Comparison of ENCODE assay signal across 31 cellular contexts in the genomic region with DNA sequence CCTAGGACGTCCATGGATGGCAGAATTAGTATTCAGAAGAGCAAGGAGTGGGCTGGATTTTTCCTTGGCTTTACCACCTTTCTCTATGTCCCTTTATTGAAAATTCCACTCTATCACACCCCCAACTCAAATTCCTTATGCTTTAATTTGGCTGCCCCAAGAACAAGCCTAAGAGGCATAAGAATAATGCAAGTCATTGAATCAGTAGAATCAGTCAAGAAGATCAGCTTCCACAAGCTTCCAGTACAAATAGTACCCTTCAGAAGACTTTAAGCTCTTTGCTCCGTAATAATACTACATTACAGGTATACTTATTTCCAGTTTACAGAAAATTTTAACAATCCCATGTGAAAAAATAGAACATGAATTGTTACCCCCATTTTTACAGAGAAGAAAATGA. TPM values are rescaled to one million over a fixed set of nuclear protein-coding genes. Genes with fewer than 3 reads are reported as not detected.
"Had no signal": no experiment of that assay in that cellular context is flagged by ENCODE, and none has a peak within 500 bp of the region (broad histone marks: within the 10 kb centered on the region; RNA-seq: fewer than 3 reads in every experiment).

No MANE protein-coding gene starts in this region.

- H3K4me3 ChIP-seq: adrenal gland, ascending aorta, body of pancreas, breast epithelium, cardiac muscle cell had no signal

- H3K9me3 ChIP-seq: adrenal gland, ascending aorta, body of pancreas had no signal

- FAIRE-seq: astrocyte had no signal

- H3K27me3 ChIP-seq: adrenal gland, ascending aorta, body of pancreas, brain microvascular endothelial cell, breast epithelium had no signal

- H3K27ac ChIP-seq: adrenal gland, ascending aorta, body of pancreas, brain microvascular endothelial cell, breast epithelium, cardiac muscle cell had no signal

- DNase-seq: activated effector memory CD4-positive, alpha-beta T cell treated with anti-CD3 and anti-CD28 coated beads, Interleukin-2, amount 50 U/mL, for 16 hours; activated effector memory CD4-positive, alpha-beta T cell treated with Interleukin-2 at 50 U/mL for 16 hours; activated gamma-delta T cell; activated gamma-delta T cell treated with Interleukin-2 at 50 U/mL for 16 hours; activated naive CD4-positive, alpha-beta T cell; activated naive CD4-positive, alpha-beta T cell treated with anti-CD3 and anti-CD28 coated beads for 36 hours; activated naive CD4-positive, alpha-beta T cell treated with anti-CD3 and anti-CD28 coated beads, Interleukin-2, amount 10 ng/mL, durations not matched to agents 7 days and 5 days; activated naive CD4-positive, alpha-beta T cell treated with anti-CD3 and anti-CD28 coated beads, Interleukin-2, amount 50 U/mL, for 16 hours; activated naive CD4-positive, alpha-beta T cell treated with Interleukin-2 at 50 U/mL for 16 hours; activated naive CD8-positive, alpha-beta T cell treated with anti-CD3 and anti-CD28 coated beads for 36 hours; activated naive CD8-positive, alpha-beta T cell treated with anti-CD3 and anti-CD28 coated beads, Interleukin-2, amount 10 ng/mL, durations not matched to agents 7 days and 5 days; activated naive CD8-positive, alpha-beta T cell treated with anti-CD3 and anti-CD28 coated beads, Interleukin-2, amount 50 U/mL, for 24 hours; activated T-cell treated with anti-CD3 and anti-CD28 coated beads, Interleukin-2, amount 50 U/mL, for 1 hour; activated T-cell treated with anti-CD3 and anti-CD28 coated beads, Interleukin-2, amount 50 U/mL, for 24 hours; activated T-cell treated with anti-CD3 and anti-CD28 coated beads, Interleukin-2, amount 50 U/mL, for 4 hours; activated T-cell treated with anti-CD3 and anti-CD28 coated beads, Interleukin-2, amount 50 U/mL, for 48 hours; activated T-cell treated with anti-CD3 and anti-CD28 coated beads, Interleukin-2, amount 50 U/mL, for 72 hours; adrenal gland; amniotic stem cell; amygdala; aorta; body of pancreas; brain microvascular endothelial cell; central memory CD4-positive, alpha-beta T cell had no signal

- H3K4me1 ChIP-seq: breast epithelium had no signal

- H3K36me3 ChIP-seq: adrenal gland, ascending aorta, brain microvascular endothelial cell, breast epithelium, cardiac muscle cell had no signal

- ATAC-seq: activated naive CD4-positive, alpha-beta T cell treated with anti-CD3 and anti-CD28 coated beads, Interleukin-2, amount 50 U/mL, for 72 hours; activated naive CD8-positive, alpha-beta T cell treated with anti-CD3 and anti-CD28 coated beads, Interleukin-2, amount 50 U/mL, for 24 hours; activated T-cell treated with anti-CD3 and anti-CD28 coated beads, Interleukin-2, amount 50 U/mL, for 4 hours; activated T-cell treated with anti-CD3 and anti-CD28 coated beads, Interleukin-2, amount 50 U/mL, for 72 hours; activated T-helper 17 cell treated with anti-CD3 and anti-CD28 coated beads, Interleukin-2, amount 50 U/mL, for 72 hours; body of pancreas had no signal

RNA-seq across cellular contexts. Expression of gene SNAP25, which starts 51.0 kb away (rescaled TPM):
- total RNA-seq: activated naive CD4-positive, alpha-beta T cell treated with anti-CD3 and anti-CD28 coated beads for 36 hours; activated naive CD8-positive, alpha-beta T cell treated with anti-CD3 and anti-CD28 coated beads for 36 hours; activated naive CD8-positive, alpha-beta T cell treated with anti-CD3 and anti-CD28 coated beads, Interleukin-2, amount 10 ng/mL, durations not matched to agents 7 days and 5 days; bronchial epithelial cell had no signal
